In the genomic region with DNA sequence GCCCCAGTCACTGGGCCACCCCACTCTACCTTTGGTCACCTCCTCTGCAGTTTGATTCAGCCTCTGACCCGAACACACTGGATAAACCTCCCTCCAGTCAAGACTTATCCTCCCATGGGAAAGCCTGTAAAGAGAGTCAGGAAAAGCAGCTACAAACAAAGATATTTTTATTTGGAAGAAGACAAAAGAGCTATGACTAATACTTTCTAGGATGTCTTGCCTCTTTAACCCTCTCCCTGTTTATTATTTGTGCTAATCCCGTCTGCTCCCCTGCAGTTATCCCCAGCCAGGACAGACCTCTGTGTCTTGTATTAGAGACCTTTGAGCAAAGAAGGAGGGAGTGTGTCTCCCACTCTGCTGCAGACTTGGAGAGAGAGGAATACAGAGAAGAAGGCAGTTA, we compare ENCODE assay signal across 17 cellular contexts.
DNase-seq lines count a peak whose midpoint lies in the region; ATAC-seq and TF ChIP-seq lines count a peak whose summit lies in the region.
"Had no signal": no experiment of that assay in that cellular context is flagged by ENCODE, and none has a peak within 500 bp of the region (broad histone marks: within the 10 kb centered on the region; RNA-seq: fewer than 3 reads in every experiment).

No MANE protein-coding gene starts in this region.

- no peak overlapping the region for H3K9ac ChIP-seq in HCT116 (ENCODE audit: low read length)
- H3K9ac ChIP-seq: BLaER1 treated with 17β-estradiol and CSF1 and Interleukin-3, amounts not matched to agents 10 nM and 100 nM had no signal

- CTCF ChIA-PET in HCT116 (lab: Charles Lee) (no interaction called here), HEK293T (lab: Yijun Ruan, JAX) (interaction anchor here (0.5 kb wide), 1 partner anchor 541 kb away, joined by 3 read pairs; no protein-coding TSS in a partner anchor)

- in situ Hi-C loops in astrocyte of the spinal cord (cut with HindIII; ENCODE audit: low sequenced_read_pairs) = no loop called here

- ATAC-seq in HCT116 (peak; percentile 32; the same call in 1 of the 2 replicates), right lobe of liver (no peak)
- ATAC-seq: gastrocnemius medialis, left lung had no signal

- 38% methylated on average over 2 of the region's 2 CpGs for WGBS in right lobe of liver (ENCODE audit: insufficient coverage, low coverage, low lambda C conversion rate, missing lambda C conversion rate)

- H3K36me3 ChIP-seq in HCT116 (ENCODE audit: control insufficient read depth in 1 of 2, insufficient read depth in 2 of 2, low read length in 2 of 2) (no peaks in the 10 kb centered on the region), right lobe of liver (no peaks in the 10 kb centered on the region)
- H3K36me3 ChIP-seq: BLaER1 treated with 17β-estradiol and CSF1 and Interleukin-3, amounts not matched to agents 10 nM and 100 nM; gastrocnemius medialis; left lung; ovary; sigmoid colon; vagina had no signal

- no peak overlapping the region for H3K4me2 ChIP-seq in HCT116 (ENCODE audit: low read length)

- no peak for TF ChIP-seq RAD21 in HCT116 (IDR thresholded peaks at IDR 0.05; ENCODE audit: low read depth)

- intact Hi-C loops in HCT116 (cut with micrococcal nuclease) (no loop called here), right lobe of liver (cut with DNase I) (no loop called here)

- no peak for DNase-seq in HCT116 (ENCODE audit: low read depth, low spot score)
- DNase-seq in astrocyte of the spinal cord (ENCODE audit: low read depth, low spot score) = peak; percentile 63
- no peak for DNase-seq in HEK293T (ENCODE audit: extremely low spot score)
- DNase-seq in right lobe of liver = no peak
- DNase-seq in effector CD8-positive, alpha-beta T cell (lab: John Stamatoyannopoulos, UW) = no peak
- DNase-seq: DMS 273 treated with DMSO at 0.1 percent for 48 hours; gastrocnemius medialis; left lung; NCI-H1436; NCI-H774; ovary; sigmoid colon; stimulated activated CD4-positive, alpha-beta T cell treated with anti-CD3 and anti-CD28 coated beads, Interleukin-4, amount 100 ng/mL, for 1 hour had no signal

- H3K27me3 ChIP-seq in HCT116 (ENCODE audit: insufficient read depth, low read length) = no peaks in the 10 kb centered on the region
- H3K27me3 ChIP-seq in layer of hippocampus (ENCODE audit: control insufficient read depth, insufficient read depth, low read length) = no peaks in the 10 kb centered on the region
- no peaks in the 10 kb centered on the region for H3K27me3 ChIP-seq in right lobe of liver
- H3K27me3 ChIP-seq: BLaER1 treated with 17β-estradiol and CSF1 and Interleukin-3, amounts not matched to agents 10 nM and 100 nM; gastrocnemius medialis; left lung; ovary; sigmoid colon; vagina had no signal

- BruUV-seq in HCT116 (replicated peaks; lab: Mats Ljungman, UMichigan) = no TSS peak

- H3K79me2 ChIP-seq in HCT116 (ENCODE audit: insufficient read depth, low read length) = no peaks in the 10 kb centered on the region

- H2AFZ ChIP-seq in HCT116 (ENCODE audit: low read depth, low read length, poor library complexity, severe bottlenecking) = no peak overlapping the region

- TF ChIP-seq POLR2A in HCT116 (IDR thresholded peaks at IDR 0.05; ENCODE audit: borderline replicate concordance, extremely low read depth, insufficient read depth, insufficient read length) (no peak), right lobe of liver (IDR thresholded peaks at IDR 0.05) (no peak)

- POLR2A ChIA-PET in HCT116 (lab: Charles Lee) = no interaction called here
- POLR2A ChIA-PET in HEK293T (lab: Yijun Ruan, JAX) = interaction anchor here (0.5 to 1.0 kb wide), 2 partner anchors 13 to 1545 kb away, joined by 3 read pairs; no protein-coding TSS in a partner anchor

- no peak overlapping the region for H3K4me3 ChIP-seq in HCT116 (replicated peaks in 1 of 2; ENCODE audit: low read depth in 1 of 2, low read length in 2 of 2)
- H3K4me3 ChIP-seq in astrocyte of the spinal cord (ENCODE audit: low read depth, low read length) = no peak overlapping the region
- no peak overlapping the region for H3K4me3 ChIP-seq in right lobe of liver
- H3K4me3 ChIP-seq: BLaER1 treated with 17β-estradiol and CSF1 and Interleukin-3, amounts not matched to agents 10 nM and 100 nM; gastrocnemius medialis; left lung; ovary; sigmoid colon; vagina had no signal

- no peaks in the 10 kb centered on the region for H3K9me2 ChIP-seq in HCT116 (ENCODE audit: insufficient read depth)

- TF ChIP-seq CTCF in HCT116 (IDR thresholded peaks at IDR 0.05 in 2 of 3, conservative IDR thresholded peaks at IDR 0.05 in 1 of 3; ENCODE audit: borderline replicate concordance in 1 of 3, insufficient read depth in 1 of 3, low read depth in 2 of 3, low read length in 2 of 3) (no peak), astrocyte of the spinal cord (IDR thresholded peaks at IDR 0.05; ENCODE audit: low read depth, low read length) (no peak), right lobe of liver (IDR thresholded peaks at IDR 0.05) (no peak)

- H3K9me3 ChIP-seq in HCT116 (ENCODE audit: control insufficient read depth in 1 of 2, insufficient read depth in 1 of 2, low read depth in 1 of 2, low read length in 2 of 2) (no peaks in the 10 kb centered on the region), right lobe of liver (no peaks in the 10 kb centered on the region)
- H3K9me3 ChIP-seq: gastrocnemius medialis, left lung, ovary, sigmoid colon, vagina had no signal

- RAD21 ChIA-PET in HCT116 (lab: Charles Lee; ENCODE audit: low non-redundant PET in 1 of 2, low total read pairs in 2 of 2, uncharacterized antibody in 2 of 2, unreplicated experiment in 2 of 2) = no interaction called here

- H3K27ac ChIP-seq in HCT116 (ENCODE audit: low read depth, low read length) (no peak overlapping the region), layer of hippocampus (ENCODE audit: low read depth, low read length) (peak overlapping the region; percentile 30), temporal lobe (ENCODE audit: low read depth, low read length) (peak overlapping the region; percentile 10), right lobe of liver (no peak overlapping the region)
- H3K27ac ChIP-seq: BLaER1 treated with 17β-estradiol and CSF1 and Interleukin-3, amounts not matched to agents 10 nM and 100 nM; gastrocnemius medialis; left lung; ovary; vagina had no signal

- H3K4me1 ChIP-seq in HCT116 (ENCODE audit: control insufficient read depth in 1 of 2, insufficient read depth in 2 of 2, low read length in 2 of 2) (peaks cover 7 to 12% of the 10 kb centered on the region in 2 experiments; a peak in 2 of 4 replicates), right lobe of liver (no peaks in the 10 kb centered on the region)
- H3K4me1 ChIP-seq: gastrocnemius medialis, left lung, vagina had no signal

- no peaks in the 10 kb centered on the region for H4K20me1 ChIP-seq in HCT116 (ENCODE audit: insufficient read depth)
- H4K20me1 ChIP-seq: BLaER1 treated with 17β-estradiol and CSF1 and Interleukin-3, amounts not matched to agents 10 nM and 100 nM had no signal

TF ChIP-seq in HCT116, 20 proteins besides CTCF, POLR2A, EP300 and RAD21 (continues in another document):
- TF ChIP-seq EZH2phosphoT487 (IDR thresholded peaks at IDR 0.05; ENCODE audit: borderline replicate concordance) = no peak
- TF ChIP-seq REST (IDR thresholded peaks at IDR 0.05; ENCODE audit: low read depth) = no peak

TF ChIP-seq in HEK293T, 16 proteins besides CTCF, POLR2A, EP300 and RAD21:
- TF ChIP-seq NFRKB (IDR thresholded peaks at IDR 0.05) (no peak), HDGF (IDR thresholded peaks at IDR 0.05; ENCODE audit: borderline replicate concordance) (no peak), LEF1 (IDR thresholded peaks at IDR 0.05; ENCODE audit: borderline replicate concordance) (no peak), CTBP1 (IDR thresholded peaks at IDR 0.05; ENCODE audit: borderline replicate concordance) (no peak), FOXM1 (IDR thresholded peaks at IDR 0.05; ENCODE audit: borderline replicate concordance) (no peak), ARNT (IDR thresholded peaks at IDR 0.05) (no peak), ZNF384 (IDR thresholded peaks at IDR 0.05) (no peak), BHLHE40 (IDR thresholded peaks at IDR 0.05; ENCODE audit: borderline replicate concordance) (no peak), FOXK2 (IDR thresholded peaks at IDR 0.05) (no peak), SP1 (IDR thresholded peaks at IDR 0.05) (no peak), L3MBTL2 (conservative IDR thresholded peaks at IDR 0.05) (no peak), SUZ12 (IDR thresholded peaks at IDR 0.05) (no peak), FOXA1 (IDR thresholded peaks at IDR 0.05) (no peak), TARDBP (IDR thresholded peaks at IDR 0.05) (no peak), ELF4 (IDR thresholded peaks at IDR 0.05) (no peak)
- TF ChIP-seq, protein P1, sequence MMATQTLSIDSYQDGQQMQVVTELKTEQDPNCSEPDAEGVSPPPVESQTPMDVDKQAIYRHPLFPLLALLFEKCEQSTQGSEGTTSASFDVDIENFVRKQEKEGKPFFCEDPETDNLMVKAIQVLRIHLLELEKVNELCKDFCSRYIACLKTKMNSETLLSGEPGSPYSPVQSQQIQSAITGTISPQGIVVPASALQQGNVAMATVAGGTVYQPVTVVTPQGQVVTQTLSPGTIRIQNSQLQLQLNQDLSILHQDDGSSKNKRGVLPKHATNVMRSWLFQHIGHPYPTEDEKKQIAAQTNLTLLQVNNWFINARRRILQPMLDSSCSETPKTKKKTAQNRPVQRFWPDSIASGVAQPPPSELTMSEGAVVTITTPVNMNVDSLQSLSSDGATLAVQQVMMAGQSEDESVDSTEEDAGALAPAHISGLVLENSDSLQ (IDR thresholded peaks at IDR 0.05) = no peak

Comparison
In these comparisons a context has a peak if more than half of its experiments do, and no peak if none do; other contexts are left out.
1. H3K27ac ChIP-seq: peak in layer of hippocampus (single experiment) and temporal lobe (single experiment); none in HCT116 (single experiment) and right lobe of liver (0 of 3).